ENCODE assay signal across 19 cellular contexts in genomic region chr3:160860346-160860745, GRCh38.
A peak's percentile ranks its signal among the peaks of the same experiment; 100 is the strongest.
DNase-seq lines count a peak whose midpoint lies in the region; FAIRE-seq and TF ChIP-seq lines count a peak whose summit lies in the region.
"Had no signal": no experiment of that assay in that cellular context is flagged by ENCODE, and none has a peak within 500 bp of the region (broad histone marks: within the 10 kb centered on the region; RNA-seq: fewer than 3 reads in every experiment).

No MANE protein-coding gene starts in this region.

- no peaks in the 10 kb centered on the region for H3K9me2 ChIP-seq in GM23248 (ENCODE audit: insufficient read depth)

- FAIRE-seq in urothelium cell line (lab: Jason Lieb, UNC) = no peak
- FAIRE-seq: A204.1, GM12878 had no signal

- POLR2A ChIA-PET in HEK293 (lab: Yijun Ruan, JAX) = no interaction called here

- in situ Hi-C loops in GM23248 (cut with MboI) = no loop called here

- intact Hi-C loops in stomach (cut with DNase I; ENCODE audit: low total_unique reads) = no loop called here

- H3K4me1 ChIP-seq in HEK293 (ENCODE audit: control insufficient read depth, insufficient read depth, low read length) (peaks cover 2% of the 10 kb centered on the region; the same call in 1 of the 2 replicates), stomach (peaks cover 0 to 11% (median 3%) of the 10 kb centered on the region in 4 donors), GM23248 (ENCODE audit: insufficient read depth) (no peaks in the 10 kb centered on the region)

- TF ChIP-seq POLR2A in stomach (IDR thresholded peaks at IDR 0.05) = no peak

- TF ChIP-seq CTCF in HEK293 (tag by site-specific recombination; IDR thresholded peaks at IDR 0.05) (no peak), WERI-Rb-1 (IDR thresholded peaks at IDR 0.05; ENCODE audit: low read depth, low read length) (no peak), stomach (IDR thresholded peaks at IDR 0.05) (no peak)

- H3K4me2 ChIP-seq in GM23248 (ENCODE audit: unreplicated experiment) = no peak overlapping the region

- no peak for TF ChIP-seq EP300 in stomach (IDR thresholded peaks at IDR 0.05)

- CTCF ChIA-PET in HEK293 (lab: Yijun Ruan, JAX) = no interaction called here

- H3K79me2 ChIP-seq in GM23248 (ENCODE audit: insufficient read depth) = no peaks in the 10 kb centered on the region

- H3K27ac ChIP-seq in HEK293 (ENCODE audit: extremely low read depth, low read depth, low read length) = no peak overlapping the region
- peak overlapping the region; percentile 37 for H3K27ac ChIP-seq in WERI-Rb-1
- H3K27ac ChIP-seq in stomach = no peak overlapping the region
- H3K27ac ChIP-seq in GM23248 = no peak overlapping the region
- H3K27ac ChIP-seq: SK-N-MC had no signal

- H4K20me1 ChIP-seq in GM23248 (ENCODE audit: insufficient read depth) = no peaks in the 10 kb centered on the region

- H3K27me3 ChIP-seq in WERI-Rb-1 (ENCODE audit: insufficient read depth, low read depth, severe bottlenecking) = no peaks in the 10 kb centered on the region
- no peaks in the 10 kb centered on the region for H3K27me3 ChIP-seq in stomach
- 0 out of 2 replicates have a peak, but pooled peaks cover 3% of the 10 kb centered on the region for H3K27me3 ChIP-seq in GM23248 (replicated peaks; ENCODE audit: insufficient read depth)

- 58 to 81% (median 63%) methylated on average over 1 of the region's 1 CpG for WGBS in stomach, 5 donors
- 14 to 22% methylated on average over 1 of the region's 1 CpG for WGBS in GM23248 (ENCODE audit: low coverage in 1 of 2, low lambda C conversion rate in 2 of 2, missing lambda C conversion rate in 2 of 2), 2 experiments

- no peak overlapping the region for H3K9ac ChIP-seq in GM23248

- H3F3A ChIP-seq in GM23248 (ENCODE audit: insufficient read depth) = no peaks in the 10 kb centered on the region

- H3K4me3 ChIP-seq in HEK293 (ENCODE audit: low read depth, low read length) = no peak overlapping the region
- no peak overlapping the region for H3K4me3 ChIP-seq in WERI-Rb-1 (ENCODE audit: low read depth, low read length)
- no peak overlapping the region for H3K4me3 ChIP-seq in stomach
- H3K4me3 ChIP-seq in GM23248 = no peak overlapping the region
- H3K4me3 ChIP-seq: GM12878, SK-N-MC had no signal

- DNase-seq in D341Med (ENCODE audit: low spot score) (peak; percentile 53), NCI-H2171 treated with DMSO at 0.1 percent for 48 hours (lab: John Stamatoyannopoulos, UW) (peak; percentile 86), WERI-Rb-1 (peak; percentile 20), urothelium cell line (ENCODE audit: low spot score) (no peak), stomach (no peak), GM23248 (no peak)
- DNase-seq: DMS79 treated with DMSO at 0.1 percent for 48 hours, H7, HFFc6, Karpas-422, MV-4-11, NCI-H1930, NCI-H510A, RPMI8226, SHP77 treated with DMSO at 0.1 percent for 48 hours had no signal

- H3K9me3 ChIP-seq in HEK293 (ENCODE audit: control insufficient read depth, insufficient read depth, low read depth, low read length) (no peaks in the 10 kb centered on the region), WERI-Rb-1 (ENCODE audit: severe bottlenecking) (no peaks in the 10 kb centered on the region), stomach (no peaks in the 10 kb centered on the region), GM23248 (ENCODE audit: low read depth) (no peaks in the 10 kb centered on the region)

- H3K36me3 ChIP-seq in HEK293 (ENCODE audit: control insufficient read depth in 2 of 2, insufficient read depth in 1 of 2, low read length in 2 of 2) = no peaks in the 10 kb centered on the region
- H3K36me3 ChIP-seq in WERI-Rb-1 = no peaks in the 10 kb centered on the region
- no peaks in the 10 kb centered on the region for H3K36me3 ChIP-seq in stomach
- H3K36me3 ChIP-seq in GM23248 (ENCODE audit: low read depth) = no peaks in the 10 kb centered on the region

- H2AFZ ChIP-seq in GM23248 = no peak overlapping the region

TF ChIP-seq in HEK293, 187 proteins besides CTCF, POLR2A, EP300 and RAD21:
- TF ChIP-seq ZNF112 (tag by site-specific recombination; IDR thresholded peaks at IDR 0.05) (no peak), ZNF335 (tag by site-specific recombination; conservative IDR thresholded peaks at IDR 0.05) (peak; percentile 28; the same call in 1 of the 2 replicates), GFI1B (tag by site-specific recombination; IDR thresholded peaks at IDR 0.05) (no peak), ZNF707 (tag by site-specific recombination; IDR thresholded peaks at IDR 0.05) (no peak), ZNF146 (tag by site-specific recombination; IDR thresholded peaks at IDR 0.05) (no peak), REPIN1 (tag by site-specific recombination; IDR thresholded peaks at IDR 0.05; ENCODE audit: low read depth) (no peak)

Comparison
In these comparisons a context has a peak if more than half of its experiments do, and no peak if none do; other contexts are left out.
1. DNase-seq: peak in D341Med (single experiment), NCI-H2171 treated with DMSO at 0.1 percent for 48 hours (single experiment) and WERI-Rb-1 (single experiment); none in urothelium cell line (single experiment), stomach (single experiment) and GM23248 (single experiment).